In genomic region chr4:72387959-72388358, GRCh38 we compare ENCODE assay signal across 32 cellular contexts.
"Had no signal": no experiment of that assay in that cellular context is flagged by ENCODE, and none has a peak within 500 bp of the region (broad histone marks: within the 10 kb centered on the region; RNA-seq: fewer than 3 reads in every experiment).

No MANE protein-coding gene starts in this region.

- H3K36me3 ChIP-seq: left lung, lower lobe of right lung, pancreas, prostate gland, sigmoid colon, spleen, stomach, thyroid gland, transverse colon, upper lobe of left lung, vagina had no signal

- H3K9me3 Mint-ChIP-seq: mesothelial cell of epicardium; nephron; neural crest cell; stimulated activated naive B cell treated with anti-CD40 and anti-IgM and Interleukin-4, amounts not matched to agents 10 μg/mL and 1 μg/mL and 100 μg/mL, for 72 hours had no signal

- ATAC-seq: left colon; left lung; lower lobe of right lung; naive thymus-derived CD4-positive, alpha-beta T cell; pancreas; right cardiac atrium; stimulated activated naive B cell treated with anti-CD40 and anti-IgM and Interleukin-4, amounts not matched to agents 10 μg/mL and 1 μg/mL and 100 μg/mL, for 72 hours; stimulated activated naive CD8-positive, alpha-beta T cell treated with anti-CD3 and anti-CD28 coated beads, Interleukin-15, Interleukin-2, amounts not matched to agents 100 U/mL and 50 U/mL, for 24 hours had no signal

- H3K4me1 Mint-ChIP-seq: immature natural killer cell; naive thymus-derived CD4-positive, alpha-beta T cell; stimulated activated naive B cell treated with anti-CD40 and anti-IgM and Interleukin-4, amounts not matched to agents 10 μg/mL and 1 μg/mL and 100 μg/mL, for 72 hours had no signal

- H3K27ac Mint-ChIP-seq: immature natural killer cell; mesothelial cell of epicardium; naive thymus-derived CD4-positive, alpha-beta T cell; stimulated activated naive B cell treated with anti-CD40 and anti-IgM and Interleukin-4, amounts not matched to agents 10 μg/mL and 1 μg/mL and 100 μg/mL, for 72 hours had no signal

- DNase-seq: hypothalamus; immature natural killer cell; kidney; left colon; lower lobe of right lung; mammary epithelial cell; mesendoderm; naive thymus-derived CD4-positive, alpha-beta T cell; nucleus accumbens; retina; sigmoid colon; small intestine; spleen; stimulated activated CD4-positive, alpha-beta T cell treated with anti-CD3 and anti-CD28 coated beads, Interleukin-2, amount 100 ng/mL, for 48 hours; stimulated activated CD4-positive, alpha-beta T cell treated with anti-CD3 and anti-CD28 coated beads, Interleukin-4, amount 100 ng/mL, for 4 hours; stimulated activated CD8-positive, alpha-beta memory T cell treated with anti-CD3 and anti-CD28 coated beads, Interleukin-4, amount 100 ng/mL, for 48 hours; stimulated activated naive B cell treated with anti-CD40 and anti-IgM and Interleukin-4, amounts not matched to agents 10 μg/mL and 1 μg/mL and 100 μg/mL, for 72 hours; stimulated activated naive CD8-positive, alpha-beta T cell treated with anti-CD3 and anti-CD28 coated beads, Interleukin-15, Interleukin-2, amounts not matched to agents 100 U/mL and 50 U/mL, for 24 hours; stomach; testis; thyroid gland; transverse colon; upper lobe of left lung had no signal

- H3K4me3 ChIP-seq: left lung, lower lobe of right lung, pancreas, prostate gland, sigmoid colon, spleen, stomach, testis, thyroid gland, transverse colon, upper lobe of left lung, vagina had no signal

- H3K27me3 ChIP-seq: left lung, pancreas, sigmoid colon, spleen, stomach, testis, thyroid gland, transverse colon, upper lobe of left lung, vagina had no signal

- H3K9me3 ChIP-seq: left lung, lower lobe of right lung, pancreas, prostate gland, sigmoid colon, spleen, stomach, testis, thyroid gland, transverse colon, upper lobe of left lung, vagina had no signal

- H3K4me3 Mint-ChIP-seq: immature natural killer cell; mesothelial cell of epicardium; naive thymus-derived CD4-positive, alpha-beta T cell; nephron; neural crest cell; stimulated activated naive B cell treated with anti-CD40 and anti-IgM and Interleukin-4, amounts not matched to agents 10 μg/mL and 1 μg/mL and 100 μg/mL, for 72 hours had no signal

- H3K4me1 ChIP-seq: left lung, lower lobe of right lung, pancreas, prostate gland, sigmoid colon, spleen, stomach, testis, thyroid gland, transverse colon, upper lobe of left lung, vagina had no signal

- H3K36me3 Mint-ChIP-seq: immature natural killer cell; mesothelial cell of epicardium; naive thymus-derived CD4-positive, alpha-beta T cell; stimulated activated naive B cell treated with anti-CD40 and anti-IgM and Interleukin-4, amounts not matched to agents 10 μg/mL and 1 μg/mL and 100 μg/mL, for 72 hours had no signal

- H3K27ac ChIP-seq: left lung, lower lobe of right lung, pancreas, prostate gland, sigmoid colon, spleen, stomach, testis, thyroid gland, transverse colon, upper lobe of left lung, vagina had no signal

- H3K27me3 Mint-ChIP-seq: stimulated activated naive B cell treated with anti-CD40 and anti-IgM and Interleukin-4, amounts not matched to agents 10 μg/mL and 1 μg/mL and 100 μg/mL, for 72 hours had no signal

- FAIRE-seq: islet of Langerhans, kidney, pancreas, small intestine had no signal
